ENCODE assay signal across 19 cellular contexts in genomic region chrX:46165411-46165810, GRCh38.
A peak's percentile ranks its signal among the peaks of the same experiment; 100 is the strongest.
DNase-seq lines count a peak whose midpoint lies in the region; ATAC-seq and TF ChIP-seq lines count a peak whose summit lies in the region.
"Had no signal": no experiment of that assay in that cellular context is flagged by ENCODE, and none has a peak within 500 bp of the region (broad histone marks: within the 10 kb centered on the region; RNA-seq: fewer than 3 reads in every experiment).

No MANE protein-coding gene starts in this region.

- H3K4me3 ChIP-seq in esophagus muscularis mucosa (no peak overlapping the region), SJCRH30 (no peak overlapping the region)
- H3K4me3 ChIP-seq: gastroesophageal sphincter, GM12878, mucosa of descending colon, prostate gland had no signal

- no peak for TF ChIP-seq POLR2A in esophagus muscularis mucosa (IDR thresholded peaks at IDR 0.05; ENCODE audit: low read depth)

- no peak for TF ChIP-seq CTCF in esophagus muscularis mucosa (IDR thresholded peaks at IDR 0.05)

- no peaks in the 10 kb centered on the region for H3K9me3 ChIP-seq in esophagus muscularis mucosa
- H3K9me3 ChIP-seq in SJCRH30 (replicated peaks), result no peaks in the 10 kb centered on the region
- H3K9me3 ChIP-seq: gastroesophageal sphincter, mucosa of descending colon, prostate gland had no signal

- H3K27me3 ChIP-seq in esophagus muscularis mucosa, result no peaks in the 10 kb centered on the region
- H3K27me3 ChIP-seq in SJCRH30, result no peaks in the 10 kb centered on the region
- H3K27me3 ChIP-seq: gastroesophageal sphincter had no signal

- H3K27ac ChIP-seq in esophagus muscularis mucosa (replicated peaks in 1 of 4) (peak overlapping the region in 3 of 4 donors; percentile 38 to 65 (median 55)), SJCRH30 (no peak overlapping the region)
- H3K27ac ChIP-seq: prostate gland had no signal

- intact Hi-C loops in esophagus muscularis mucosa (cut with DNase I), result no loop called here

- H3K36me3 ChIP-seq in esophagus muscularis mucosa (no peaks in the 10 kb centered on the region), SJCRH30 (no peaks in the 10 kb centered on the region)
- H3K36me3 ChIP-seq: gastroesophageal sphincter, prostate gland had no signal

- H3K4me1 ChIP-seq in esophagus muscularis mucosa, result peaks cover 0 to 22% (median 0%) of the 10 kb centered on the region in 4 donors
- H3K4me1 ChIP-seq in SJCRH30, result no peaks in the 10 kb centered on the region
- H3K4me1 ChIP-seq: gastroesophageal sphincter, prostate gland had no signal

- WGBS in esophagus muscularis mucosa, result 54% methylated on average over 2 of the region's 2 CpGs

- no peak for ATAC-seq in GM18907 (IDR thresholded peaks at IDR 0.05; ENCODE audit: unreplicated experiment)
- ATAC-seq: gastroesophageal sphincter, GM12878, mucosa of descending colon, T-helper 17 cell had no signal

- DNase-seq in EL (peak; percentile 82), RPMI7951 (ENCODE audit: low read depth) (peak; percentile 62), esophagus muscularis mucosa (ENCODE audit: extremely low spot score) (no peak), renal cortical epithelial cell (ENCODE audit: low read depth) (peak; percentile 87), SJCRH30 (no peak), ureter (ENCODE audit: low spot score) (no peak)
- no peak for DNase-seq in activated CD8-positive, alpha-beta memory T cell treated with anti-CD3 and anti-CD28 coated beads, Interleukin-2, amount 50 U/mL, for 48 hours
- DNase-seq: activated CD4-positive, alpha-beta T cell treated with anti-CD3 and anti-CD28 coated beads for 1 hour; activated naive CD8-positive, alpha-beta T cell treated with anti-CD3 and anti-CD28 coated beads, Interleukin-2, amount 10 ng/mL, durations not matched to agents 7 days and 5 days; C1 segment of cervical spinal cord; dermis blood vessel endothelial cell; DMS53; mucosa of descending colon; NCI-H524; T-helper 17 cell had no signal

- TF ChIP-seq EP300 in esophagus muscularis mucosa (IDR thresholded peaks at IDR 0.05), result no peak

Comparison
In these comparisons a context has a peak if more than half of its experiments do, and no peak if none do; other contexts are left out.
1. DNase-seq: peak in EL (single experiment), RPMI7951 (single experiment) and renal cortical epithelial cell (single experiment); none in esophagus muscularis mucosa (single experiment), activated CD8-positive, alpha-beta memory T cell treated with anti-CD3 and anti-CD28 coated beads, Interleukin-2, amount 50 U/mL, for 48 hours (single experiment), SJCRH30 (0 of 2) and ureter (single experiment).